Comparison of ENCODE assay signal across 15 cellular contexts in genomic region chr12:115313929-115314328, GRCh38.
DNase-seq lines count a peak whose midpoint lies in the region; FAIRE-seq and TF ChIP-seq lines count a peak whose summit lies in the region.
"Had no signal": no experiment of that assay in that cellular context is flagged by ENCODE, and none has a peak within 500 bp of the region (broad histone marks: within the 10 kb centered on the region; RNA-seq: fewer than 3 reads in every experiment).

No MANE protein-coding gene starts in this region.

- H3K4me3 Mint-ChIP-seq in nephron progenitor cell, result no peak overlapping the region
- H3K4me3 Mint-ChIP-seq in activated T-cell treated with anti-CD3 and anti-CD28 coated beads, Interleukin-2, amount 50 U/mL, for 24 hours, result no peak overlapping the region
- H3K4me3 Mint-ChIP-seq: activated naive CD4-positive, alpha-beta T cell treated with anti-CD3 and anti-CD28 coated beads, Interleukin-2, amount 50 U/mL, for 24 hours had no signal

- CTCF ChIA-PET in AG04450 (lab: Charles Lee), result no interaction called here

- peak; percentile 72 for DNase-seq in AG04450 (ENCODE audit: low read depth, low spot score)
- DNase-seq in HTR-8/SVneo (ENCODE audit: insufficient read length, low spot score), result peak; percentile 26
- DNase-seq in astrocyte of the spinal cord (ENCODE audit: low read depth, low spot score), result peak; percentile 88
- peak; percentile 13 for DNase-seq in kidney glomerular epithelial cell (lab: John Stamatoyannopoulos, UW)
- no peak for DNase-seq in vagina (ENCODE audit: extremely low spot score in 2 of 2)
- DNase-seq in nephron progenitor cell, result no peak
- no peak for DNase-seq in GM19240 (ENCODE audit: insufficient read length, low spot score)
- no peak for DNase-seq in activated T-cell treated with anti-CD3 and anti-CD28 coated beads, Interleukin-2, amount 50 U/mL, for 24 hours
- DNase-seq: NCI-H1436, NCI-H82, SJCRH30, spleen, WERI-Rb-1 had no signal

- H3K27me3 ChIP-seq in AG04450 (ENCODE audit: control insufficient read depth, insufficient read depth, low read length), result no peaks in the 10 kb centered on the region
- H3K27me3 ChIP-seq in vagina, result no peaks in the 10 kb centered on the region
- H3K27me3 ChIP-seq: neutrophil, SJCRH30, spleen had no signal

- H3K4me3 ChIP-seq in AG04450 (ENCODE audit: low read depth, low read length) (no peak overlapping the region), astrocyte of the spinal cord (ENCODE audit: low read depth, low read length) (no peak overlapping the region), vagina (no peak overlapping the region)
- H3K4me3 ChIP-seq: SJCRH30, spleen had no signal

- FAIRE-seq in HTR-8/SVneo (lab: Jason Lieb, UNC), result peak; percentile 72

- H3K27ac ChIP-seq in AG04450 (ENCODE audit: low read depth, low read length) (peak overlapping the region; percentile 23), vagina (no peak overlapping the region)
- H3K27ac ChIP-seq: neutrophil, SJCRH30, spleen, WERI-Rb-1 had no signal

- H3K4me1 ChIP-seq in vagina, result no peaks in the 10 kb centered on the region
- H3K4me1 ChIP-seq: SJCRH30, spleen had no signal

- POLR2A ChIA-PET in AG04450 (lab: Yijun Ruan, JAX), result interaction anchor here (1.0 kb wide), 1 partner anchor 19 kb away, joined by 4 read pairs; no protein-coding TSS in a partner anchor

- H3K36me3 Mint-ChIP-seq in nephron progenitor cell (ENCODE audit: low read depth), result no peaks in the 10 kb centered on the region
- no peaks in the 10 kb centered on the region for H3K36me3 Mint-ChIP-seq in activated T-cell treated with anti-CD3 and anti-CD28 coated beads, Interleukin-2, amount 50 U/mL, for 24 hours (ENCODE audit: low read depth)
- H3K36me3 Mint-ChIP-seq: activated naive CD4-positive, alpha-beta T cell treated with anti-CD3 and anti-CD28 coated beads, Interleukin-2, amount 50 U/mL, for 24 hours had no signal

- in situ Hi-C loops in astrocyte of the spinal cord (cut with HindIII; ENCODE audit: low sequenced_read_pairs), result no loop called here

- peaks cover 9% of the 10 kb centered on the region for H3K27me3 Mint-ChIP-seq in nephron progenitor cell (ENCODE audit: low read depth, poor library complexity)
- H3K27me3 Mint-ChIP-seq in activated T-cell treated with anti-CD3 and anti-CD28 coated beads, Interleukin-2, amount 50 U/mL, for 24 hours, result no peaks in the 10 kb centered on the region
- H3K27me3 Mint-ChIP-seq: activated naive CD4-positive, alpha-beta T cell treated with anti-CD3 and anti-CD28 coated beads, Interleukin-2, amount 50 U/mL, for 24 hours had no signal

- intact Hi-C loops in vagina (cut with DNase I), result no loop called here

- TF ChIP-seq CTCF in AG04450 (IDR thresholded peaks at IDR 0.05; ENCODE audit: low read depth, low read length) (peak; percentile 11; the same call in 1 of the 2 replicates), astrocyte of the spinal cord (IDR thresholded peaks at IDR 0.05; ENCODE audit: low read depth, low read length) (no peak), vagina (IDR thresholded peaks at IDR 0.05) (no peak), nephron progenitor cell (IDR thresholded peaks at IDR 0.05) (no peak)

- H3K9me3 Mint-ChIP-seq in nephron progenitor cell, result peaks cover 9% of the 10 kb centered on the region
- peaks cover 9% of the 10 kb centered on the region for H3K9me3 Mint-ChIP-seq in activated T-cell treated with anti-CD3 and anti-CD28 coated beads, Interleukin-2, amount 50 U/mL, for 24 hours

- peaks cover 31% of the 10 kb centered on the region for H3K4me1 Mint-ChIP-seq in nephron progenitor cell
- H3K4me1 Mint-ChIP-seq in activated T-cell treated with anti-CD3 and anti-CD28 coated beads, Interleukin-2, amount 50 U/mL, for 24 hours (ENCODE audit: low read depth), result no peaks in the 10 kb centered on the region
- H3K4me1 Mint-ChIP-seq: activated naive CD4-positive, alpha-beta T cell treated with anti-CD3 and anti-CD28 coated beads, Interleukin-2, amount 50 U/mL, for 24 hours had no signal

- no peak for TF ChIP-seq POLR2A in vagina (IDR thresholded peaks at IDR 0.05)

- no peaks in the 10 kb centered on the region for H3K36me3 ChIP-seq in vagina
- H3K36me3 ChIP-seq: neutrophil, SJCRH30, spleen, WERI-Rb-1 had no signal

- H3K9me3 ChIP-seq in AG04450 (ENCODE audit: control insufficient read depth, insufficient read depth, low read length) (no peaks in the 10 kb centered on the region), vagina (no peaks in the 10 kb centered on the region)
- H3K9me3 ChIP-seq: neutrophil, SJCRH30 had no signal

- no peak overlapping the region for H3K27ac Mint-ChIP-seq in nephron progenitor cell
- H3K27ac Mint-ChIP-seq in activated T-cell treated with anti-CD3 and anti-CD28 coated beads, Interleukin-2, amount 50 U/mL, for 24 hours, result no peak overlapping the region
- H3K27ac Mint-ChIP-seq: activated naive CD4-positive, alpha-beta T cell treated with anti-CD3 and anti-CD28 coated beads, Interleukin-2, amount 50 U/mL, for 24 hours had no signal

Comparison
In these comparisons a context has a peak if more than half of its experiments do, and no peak if none do; other contexts are left out.
1. DNase-seq: peak in AG04450 (single experiment), HTR-8/SVneo (single experiment), astrocyte of the spinal cord (single experiment) and kidney glomerular epithelial cell (single experiment); none in vagina (0 of 2), nephron progenitor cell (single experiment), GM19240 (single experiment) and activated T-cell treated with anti-CD3 and anti-CD28 coated beads, Interleukin-2, amount 50 U/mL, for 24 hours (single experiment).